ENCODE assay signal across 9 cellular contexts in the genomic region with DNA sequence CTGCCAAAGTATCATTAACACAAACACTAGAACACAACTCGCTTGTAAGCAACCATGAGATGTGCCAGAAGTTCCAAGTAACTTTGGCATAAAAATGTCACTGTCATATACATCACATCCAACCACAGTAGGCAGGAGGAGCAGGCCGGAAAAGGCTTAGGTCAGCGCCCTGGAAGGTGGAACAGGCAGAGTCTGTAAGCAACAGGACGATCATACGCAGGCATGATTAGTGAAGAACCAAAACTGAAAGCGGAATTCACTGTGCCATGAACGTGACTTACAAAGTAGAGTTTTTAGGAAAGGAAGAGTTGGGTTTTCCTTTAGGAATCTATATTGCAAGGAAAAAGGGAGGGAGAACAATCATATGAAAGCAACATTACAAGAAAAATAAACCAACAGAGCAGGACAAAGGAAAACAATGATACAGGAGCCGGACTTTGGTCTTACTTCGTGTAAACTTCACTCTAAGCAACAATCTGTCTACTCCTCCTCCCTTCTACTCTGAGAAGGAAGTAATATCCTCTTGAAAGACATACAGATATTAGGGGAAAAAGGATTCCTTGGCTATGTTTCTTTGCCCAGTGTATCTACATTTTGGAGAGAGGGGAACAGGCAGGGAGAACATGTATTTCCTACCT. TPM values are rescaled to one million over a fixed set of nuclear protein-coding genes. Genes with fewer than 3 reads are reported as not detected.
DNase-seq lines count a peak whose midpoint lies in the region; ATAC-seq and TF ChIP-seq lines count a peak whose summit lies in the region.
"Had no signal": no experiment of that assay in that cellular context is flagged by ENCODE, and none has a peak within 500 bp of the region (broad histone marks: within the 10 kb centered on the region; RNA-seq: fewer than 3 reads in every experiment).

No MANE protein-coding gene starts in this region.

- peak overlapping the region in 6 of 10 donors; percentile 29 to 70 (median 48) for H3K4me3 Mint-ChIP-seq in naive thymus-derived CD4-positive, alpha-beta T cell

- no peaks in the 10 kb centered on the region for H3K4me1 ChIP-seq in naive thymus-derived CD4-positive, alpha-beta T cell (ENCODE audit: control insufficient read depth in 2 of 2, insufficient read depth in 2 of 2, low read length in 2 of 2)

- intact Hi-C loops in naive thymus-derived CD4-positive, alpha-beta T cell (cut with micrococcal nuclease), result no loop called here

- peaks cover 0 to 52% (median 29%) of the 10 kb centered on the region in 5 donors for H3K36me3 Mint-ChIP-seq in naive thymus-derived CD4-positive, alpha-beta T cell

- H3K27ac ChIP-seq in 22Rv1 (peak overlapping the region; percentile 75), SK-N-MC (peak overlapping the region; percentile 55)
- H3K27ac ChIP-seq in naive thymus-derived CD4-positive, alpha-beta T cell (ENCODE audit: low read depth, low read length), result peak overlapping the region; percentile 2

- POLR2A ChIA-PET in naive thymus-derived CD4-positive, alpha-beta T cell (lab: Charles Lee), result no interaction called here

- CTCF ChIA-PET in naive thymus-derived CD4-positive, alpha-beta T cell (lab: Charles Lee), result no interaction called here

- ATAC-seq in esophagus mucosa, result peak; percentile 67
- no peak for ATAC-seq in naive thymus-derived CD4-positive, alpha-beta T cell

- no peaks in the 10 kb centered on the region for H3K27me3 Mint-ChIP-seq in naive thymus-derived CD4-positive, alpha-beta T cell

- no peaks in the 10 kb centered on the region for H3K9me3 ChIP-seq in SK-N-MC (ENCODE audit: low read depth, low read length)
- H3K9me3 ChIP-seq in naive thymus-derived CD4-positive, alpha-beta T cell (ENCODE audit: control insufficient read depth in 2 of 3, low read length in 3 of 3), result no peaks in the 10 kb centered on the region

- no peak overlapping the region for H3K9ac ChIP-seq in SK-N-MC (ENCODE audit: insufficient read length)

- TF ChIP-seq CTCF in 22Rv1 (IDR thresholded peaks at IDR 0.05), result no peak

- peaks cover 6 to 47% (median 24%) of the 10 kb centered on the region in 7 donors for H3K4me1 Mint-ChIP-seq in naive thymus-derived CD4-positive, alpha-beta T cell

- no peaks in the 10 kb centered on the region for H3K27me3 ChIP-seq in naive thymus-derived CD4-positive, alpha-beta T cell (ENCODE audit: control insufficient read depth in 2 of 2, insufficient read depth in 2 of 2, low read length in 2 of 2)

- peak overlapping the region; percentile 25 to 92 (median 79) for H3K27ac Mint-ChIP-seq in naive thymus-derived CD4-positive, alpha-beta T cell

- no peak overlapping the region for H3K4me3 ChIP-seq in SK-N-MC
- no peak overlapping the region for H3K4me3 ChIP-seq in naive thymus-derived CD4-positive, alpha-beta T cell (ENCODE audit: low read length)

- H3K9me3 Mint-ChIP-seq in naive thymus-derived CD4-positive, alpha-beta T cell, result no peaks in the 10 kb centered on the region

- peaks cover 84% of the 10 kb centered on the region for H3K36me3 ChIP-seq in SK-N-MC (ENCODE audit: insufficient read depth, low read length)
- H3K36me3 ChIP-seq in naive thymus-derived CD4-positive, alpha-beta T cell (ENCODE audit: control insufficient read depth in 2 of 3, insufficient read depth in 3 of 3, low read length in 3 of 3), result peaks cover 8 to 74% (median 26%) of the 10 kb centered on the region in 3 experiments

- DNase-seq in SK-N-MC (ENCODE audit: low read depth, low spot score) (no peak), NCI-H2081 (lab: John Stamatoyannopoulos, UW) (no peak), NCI-H345 (lab: John Stamatoyannopoulos, UW) (no peak), NOMO-1 treated with dmso at 0.1 percent for 144 hours (lab: John Stamatoyannopoulos, UW; ENCODE audit: unreplicated experiment) (no peak)
- DNase-seq in naive thymus-derived CD4-positive, alpha-beta T cell, result no peak
- no peak for DNase-seq in effector CD4-positive, alpha-beta T cell
- DNase-seq: DMS79 had no signal

RNA-seq across cellular contexts. Expression of a gene that starts 52.2 kb away (rescaled TPM):
- 483 TPM for total RNA-seq in esophagus mucosa
- total RNA-seq in naive thymus-derived CD4-positive, alpha-beta T cell, result 100 to 1,000 TPM; 119 to 317 (median 127) TPM
- 10 to 100 TPM; 30.6 to 37.3 TPM for polyA plus RNA-seq in naive thymus-derived CD4-positive, alpha-beta T cell

Comparison
In these comparisons a context has a peak if more than half of its experiments do, and no peak if none do; other contexts are left out.
1. H3K27ac ChIP-seq: peak in every context shown above with its lines; median percentile 75 in 22Rv1; 55 in SK-N-MC; 2 in naive thymus-derived CD4-positive, alpha-beta T cell.